In the genomic region with DNA sequence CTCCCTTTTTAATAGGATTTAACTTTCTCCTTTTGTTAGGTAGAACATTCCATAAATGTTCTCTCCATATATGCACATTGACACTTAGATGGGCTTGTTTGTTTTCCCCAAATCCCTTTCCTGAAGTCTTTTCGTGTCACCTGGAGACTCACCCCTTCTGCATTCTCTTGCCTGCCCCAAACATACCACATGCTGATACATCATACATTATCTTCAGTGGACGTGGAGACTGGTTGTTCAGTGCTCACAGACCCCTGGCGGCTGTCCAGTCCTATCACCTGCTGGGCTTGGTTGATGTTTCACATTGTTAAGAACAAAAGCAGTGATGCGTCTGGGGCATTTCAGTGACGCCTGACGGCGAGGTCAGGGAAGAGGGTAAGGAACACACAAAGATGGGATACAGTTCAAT, we compare ENCODE assay signal across 9 cellular contexts.
DNase-seq lines count a peak whose midpoint lies in the region; ATAC-seq and TF ChIP-seq lines count a peak whose summit lies in the region.
"Had no signal": no experiment of that assay in that cellular context is flagged by ENCODE, and none has a peak within 500 bp of the region (broad histone marks: within the 10 kb centered on the region; RNA-seq: fewer than 3 reads in every experiment).

No MANE protein-coding gene starts in this region.

- H3K36me3 ChIP-seq in DND-41 (ENCODE audit: insufficient read depth, low read length) (no peaks in the 10 kb centered on the region), parathyroid adenoma (ENCODE audit: control insufficient read depth, insufficient read depth, low read length) (no peaks in the 10 kb centered on the region)
- H3K36me3 ChIP-seq: MG63 had no signal

- H3K4me3 ChIP-seq in DND-41 (ENCODE audit: low read depth in 1 of 2, low read length in 2 of 2) (no peak overlapping the region), parathyroid adenoma (ENCODE audit: low read depth, low read length) (peak overlapping the region; percentile 21)

- H3K79me2 ChIP-seq in DND-41 (ENCODE audit: insufficient read depth, low read length) (no peaks in the 10 kb centered on the region), parathyroid adenoma (no peaks in the 10 kb centered on the region)

- peak overlapping the region; percentile 21 for H3K27ac ChIP-seq in DND-41 (ENCODE audit: low read length)
- peak overlapping the region; percentile 95 for H3K27ac ChIP-seq in parathyroid adenoma

- TF ChIP-seq CTCF in DND-41 (IDR thresholded peaks at IDR 0.05; ENCODE audit: borderline replicate concordance, extremely low read depth, low read length, poor library complexity, severe bottlenecking) (no peak), parathyroid adenoma (IDR thresholded peaks at IDR 0.05) (no peak)

- H3K4me2 ChIP-seq in DND-41 (ENCODE audit: insufficient read depth, low read length), result no peak overlapping the region
- H3K4me2 ChIP-seq in parathyroid adenoma (ENCODE audit: low read length), result peak overlapping the region; percentile 46

- H3K27me3 ChIP-seq in DND-41 (ENCODE audit: insufficient read depth, low read length, poor library complexity) (no peaks in the 10 kb centered on the region), parathyroid adenoma (ENCODE audit: control insufficient read depth, insufficient read depth, low read length) (no peaks in the 10 kb centered on the region)

- H3K4me1 ChIP-seq in DND-41 (ENCODE audit: insufficient read depth, low read length) (peaks cover 46% of the 10 kb centered on the region), parathyroid adenoma (peaks cover 32% of the 10 kb centered on the region)

- no peaks in the 10 kb centered on the region for H4K20me1 ChIP-seq in DND-41 (ENCODE audit: insufficient read depth, low read length)

- no peak for DNase-seq in DND-41
- DNase-seq in NCI-H146 (lab: John Stamatoyannopoulos, UW), result peak; percentile 97
- DNase-seq in astrocyte of the hippocampus (ENCODE audit: low read depth, low spot score), result peak; percentile 79
- DNase-seq in OCI-M2 (lab: John Stamatoyannopoulos, UW; ENCODE audit: unreplicated experiment), result no peak
- DNase-seq in putamen (ENCODE audit: low spot score), result no peak
- DNase-seq: MG63 had no signal

- ATAC-seq in DND-41 (ENCODE audit: insufficient read depth, low read depth) (no peak), HG02852 (IDR thresholded peaks at IDR 0.05; ENCODE audit: unreplicated experiment) (no peak), GM21529 (IDR thresholded peaks at IDR 0.05; ENCODE audit: unreplicated experiment) (no peak)

- no peak overlapping the region for H2AFZ ChIP-seq in DND-41 (ENCODE audit: low read depth, low read length)
- H2AFZ ChIP-seq in parathyroid adenoma, result peak overlapping the region; percentile 33

- H3K9ac ChIP-seq in DND-41 (ENCODE audit: low read depth, low read length) (no peak overlapping the region), parathyroid adenoma (no peak overlapping the region)

- H3K9me3 ChIP-seq in DND-41 (ENCODE audit: insufficient read depth, low read length, severe bottlenecking) (no peaks in the 10 kb centered on the region), parathyroid adenoma (ENCODE audit: control insufficient read depth, low read length) (no peaks in the 10 kb centered on the region)
- H3K9me3 ChIP-seq: MG63 had no signal

Comparison
In these comparisons a context has a peak if more than half of its experiments do, and no peak if none do; other contexts are left out.
1. DNase-seq: peak in NCI-H146 (single experiment) and astrocyte of the hippocampus (single experiment); none in DND-41 (single experiment), OCI-M2 (single experiment) and putamen (single experiment).